Comparison of ENCODE assay signal across 1 cellular context in the genomic region with DNA sequence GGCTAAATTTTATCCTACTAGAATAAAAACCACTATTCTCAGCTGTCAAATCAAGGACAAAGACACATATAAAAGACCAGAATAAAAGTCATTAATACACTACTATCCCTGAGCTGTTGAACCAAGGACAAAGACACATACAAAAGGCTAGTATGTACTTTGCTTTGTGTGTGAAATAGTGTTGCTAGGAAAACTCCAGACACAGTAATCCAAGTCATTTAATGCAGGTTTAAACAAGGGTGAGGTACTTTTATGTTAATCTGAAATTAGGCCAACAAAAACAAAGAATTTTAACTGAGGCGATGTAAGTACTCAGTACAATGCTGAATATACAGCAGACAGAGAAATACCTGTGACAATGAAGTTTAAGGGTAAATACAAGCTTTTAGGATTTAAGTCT.
TF ChIP-seq lines count a peak whose summit lies in the region.

No MANE protein-coding gene starts in this region.

TF ChIP-seq in HEK293, 187 proteins besides CTCF, POLR2A, EP300 and RAD21 (continued from another document):
- TF ChIP-seq, protein P1, sequence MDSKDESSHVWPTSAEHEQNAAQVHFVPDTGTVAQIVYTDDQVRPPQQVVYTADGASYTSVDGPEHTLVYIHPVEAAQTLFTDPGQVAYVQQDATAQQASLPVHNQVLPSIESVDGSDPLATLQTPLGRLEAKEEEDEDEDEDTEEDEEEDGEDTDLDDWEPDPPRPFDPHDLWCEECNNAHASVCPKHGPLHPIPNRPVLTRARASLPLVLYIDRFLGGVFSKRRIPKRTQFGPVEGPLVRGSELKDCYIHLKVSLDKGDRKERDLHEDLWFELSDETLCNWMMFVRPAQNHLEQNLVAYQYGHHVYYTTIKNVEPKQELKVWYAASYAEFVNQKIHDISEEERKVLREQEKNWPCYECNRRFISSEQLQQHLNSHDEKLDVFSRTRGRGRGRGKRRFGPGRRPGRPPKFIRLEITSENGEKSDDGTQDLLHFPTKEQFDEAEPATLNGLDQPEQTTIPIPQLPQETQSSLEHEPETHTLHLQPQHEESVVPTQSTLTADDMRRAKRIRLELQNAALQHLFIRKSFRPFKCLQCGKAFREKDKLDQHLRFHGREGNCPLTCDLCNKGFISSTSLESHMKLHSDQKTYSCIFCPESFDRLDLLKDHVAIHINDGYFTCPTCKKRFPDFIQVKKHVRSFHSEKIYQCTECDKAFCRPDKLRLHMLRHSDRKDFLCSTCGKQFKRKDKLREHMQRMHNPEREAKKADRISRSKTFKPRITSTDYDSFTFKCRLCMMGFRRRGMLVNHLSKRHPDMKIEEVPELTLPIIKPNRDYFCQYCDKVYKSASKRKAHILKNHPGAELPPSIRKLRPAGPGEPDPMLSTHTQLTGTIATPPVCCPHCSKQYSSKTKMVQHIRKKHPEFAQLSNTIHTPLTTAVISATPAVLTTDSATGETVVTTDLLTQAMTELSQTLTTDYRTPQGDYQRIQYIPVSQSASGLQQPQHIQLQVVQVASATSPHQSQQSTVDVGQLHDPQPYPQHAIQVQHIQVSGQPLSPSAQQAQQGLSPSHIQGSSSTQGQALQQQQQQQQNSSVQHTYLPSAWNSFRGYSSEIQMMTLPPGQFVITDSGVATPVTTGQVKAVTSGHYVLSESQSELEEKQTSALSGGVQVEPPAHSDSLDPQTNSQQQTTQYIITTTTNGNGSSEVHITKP (tag by site-specific recombination; IDR thresholded peaks at IDR 0.05): no peak
- TF ChIP-seq, protein P2, sequence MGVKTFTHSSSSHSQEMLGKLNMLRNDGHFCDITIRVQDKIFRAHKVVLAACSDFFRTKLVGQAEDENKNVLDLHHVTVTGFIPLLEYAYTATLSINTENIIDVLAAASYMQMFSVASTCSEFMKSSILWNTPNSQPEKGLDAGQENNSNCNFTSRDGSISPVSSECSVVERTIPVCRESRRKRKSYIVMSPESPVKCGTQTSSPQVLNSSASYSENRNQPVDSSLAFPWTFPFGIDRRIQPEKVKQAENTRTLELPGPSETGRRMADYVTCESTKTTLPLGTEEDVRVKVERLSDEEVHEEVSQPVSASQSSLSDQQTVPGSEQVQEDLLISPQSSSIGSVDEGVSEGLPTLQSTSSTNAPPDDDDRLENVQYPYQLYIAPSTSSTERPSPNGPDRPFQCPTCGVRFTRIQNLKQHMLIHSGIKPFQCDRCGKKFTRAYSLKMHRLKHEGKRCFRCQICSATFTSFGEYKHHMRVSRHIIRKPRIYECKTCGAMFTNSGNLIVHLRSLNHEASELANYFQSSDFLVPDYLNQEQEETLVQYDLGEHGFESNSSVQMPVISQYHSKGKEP (tag by site-specific recombination; IDR thresholded peaks at IDR 0.05): peak; percentile 68
- TF ChIP-seq ZNF571 (tag by site-specific recombination; IDR thresholded peaks at IDR 0.05) (no peak), ZFHX2 (tag by site-specific recombination; conservative IDR thresholded peaks at IDR 0.05) (no peak), ZNF76 (tag by site-specific recombination; IDR thresholded peaks at IDR 0.05; ENCODE audit: borderline replicate concordance, low read depth) (no peak), ZNF140 (tag by site-specific recombination; IDR thresholded peaks at IDR 0.05) (no peak), ZNF274 (IDR thresholded peaks at IDR 0.05; ENCODE audit: low read length) (no peak), ZNF274 (tag by site-specific recombination; IDR thresholded peaks at IDR 0.05; ENCODE audit: borderline replicate concordance) (no peak), TCF7L2 (IDR thresholded peaks at IDR 0.05; ENCODE audit: borderline replicate concordance, low read depth, low read length) (no peak), SALL2 (tag by site-specific recombination; IDR thresholded peaks at IDR 0.05; ENCODE audit: borderline replicate concordance) (no peak), RBAK (tag by site-specific recombination; IDR thresholded peaks at IDR 0.05) (no peak), ZNF223 (tag by site-specific recombination; IDR thresholded peaks at IDR 0.05) (no peak), ZNF354C (tag by site-specific recombination; IDR thresholded peaks at IDR 0.05; ENCODE audit: borderline replicate concordance, low read depth) (no peak), ZNF623 (tag by site-specific recombination; IDR thresholded peaks at IDR 0.05) (no peak), ZNF555 (tag by site-specific recombination; conservative IDR thresholded peaks at IDR 0.05) (no peak)
- TF ChIP-seq, protein P3, sequence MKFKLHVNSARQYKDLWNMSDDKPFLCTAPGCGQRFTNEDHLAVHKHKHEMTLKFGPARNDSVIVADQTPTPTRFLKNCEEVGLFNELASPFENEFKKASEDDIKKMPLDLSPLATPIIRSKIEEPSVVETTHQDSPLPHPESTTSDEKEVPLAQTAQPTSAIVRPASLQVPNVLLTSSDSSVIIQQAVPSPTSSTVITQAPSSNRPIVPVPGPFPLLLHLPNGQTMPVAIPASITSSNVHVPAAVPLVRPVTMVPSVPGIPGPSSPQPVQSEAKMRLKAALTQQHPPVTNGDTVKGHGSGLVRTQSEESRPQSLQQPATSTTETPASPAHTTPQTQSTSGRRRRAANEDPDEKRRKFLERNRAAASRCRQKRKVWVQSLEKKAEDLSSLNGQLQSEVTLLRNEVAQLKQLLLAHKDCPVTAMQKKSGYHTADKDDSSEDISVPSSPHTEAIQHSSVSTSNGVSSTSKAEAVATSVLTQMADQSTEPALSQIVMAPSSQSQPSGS (tag by site-specific recombination; IDR thresholded peaks at IDR 0.05; ENCODE audit: low read depth): no peak
